In genomic region chr17:81463506-81463905, GRCh38 we compare ENCODE assay signal across 25 cellular contexts.
"Had no signal": no experiment of that assay in that cellular context is flagged by ENCODE, and none has a peak within 500 bp of the region (broad histone marks: within the 10 kb centered on the region; RNA-seq: fewer than 3 reads in every experiment).

No MANE protein-coding gene starts in this region.

- H3K4me3 ChIP-seq: neural progenitor cell, ovary, psoas muscle, right lobe of liver, sigmoid colon, stomach, thoracic aorta, thyroid gland, tibial nerve, upper lobe of left lung, vagina had no signal

- H3K27me3 ChIP-seq: neural progenitor cell, neutrophil, ovary, right lobe of liver, sigmoid colon, stomach, thyroid gland, tibial nerve, upper lobe of left lung, vagina had no signal

- H3K4me2 ChIP-seq: neural progenitor cell had no signal

- H3K9ac ChIP-seq: neural progenitor cell, parathyroid adenoma had no signal

- H3K27ac ChIP-seq: neural progenitor cell, neutrophil, ovary, parathyroid adenoma, psoas muscle, right lobe of liver, sigmoid colon, stomach, thoracic aorta, thyroid gland, tibial nerve, upper lobe of left lung, vagina had no signal

- DNase-seq: natural killer cell; occipital lobe; ovary; posterior cingulate gyrus; psoas muscle; right cardiac atrium; right lobe of liver; sigmoid colon; small intestine; stimulated activated CD4-positive, alpha-beta T cell treated with anti-CD3 and anti-CD28 coated beads, Interleukin-15, amount 100 ng/mL, for 24 hours; stimulated activated CD4-positive, alpha-beta T cell treated with anti-CD3 and anti-CD28 coated beads, Interleukin-2, amount 100 ng/mL, for 24 hours; stimulated activated CD4-positive, alpha-beta T cell treated with anti-CD3 and anti-CD28 coated beads, Interleukin-2, amount 100 ng/mL, for 48 hours; stimulated activated CD4-positive, alpha-beta T cell treated with anti-CD3 and anti-CD28 coated beads, Interleukin-4, amount 100 ng/mL, for 24 hours; stimulated activated naive B cell treated with anti-CD40 and anti-IgM and Interleukin-4, amounts not matched to agents 10 μg/mL and 1 μg/mL and 100 μg/mL, for 72 hours; stimulated activated naive CD4-positive, alpha-beta T cell treated with Interleukin-2 at 50 U/mL for 16 hours; stomach; thyroid gland; trophoblast cell had no signal

- H3K4me1 ChIP-seq: neural progenitor cell, parathyroid adenoma, psoas muscle, right lobe of liver, sigmoid colon, thyroid gland, vagina had no signal

- H3K36me3 ChIP-seq: neural progenitor cell, ovary, right lobe of liver, vagina had no signal

- H2AFZ ChIP-seq: neural progenitor cell, parathyroid adenoma had no signal

- H3K9me3 ChIP-seq: neutrophil, ovary, psoas muscle, right lobe of liver, sigmoid colon, stomach, thoracic aorta, thyroid gland, tibial nerve, upper lobe of left lung, vagina had no signal
